In genomic region chr1:207321045-207321789, GRCh38 we compare ENCODE assay signal across 8 cellular contexts. TPM values are rescaled to one million over a fixed set of nuclear protein-coding genes. Genes with fewer than 3 reads are reported as not detected.
DNase-seq lines count a peak whose midpoint lies in the region; ATAC-seq and TF ChIP-seq lines count a peak whose summit lies in the region.

Gene CD55, plus strand, starts transcription at chr1:207321678. Its CDS starts 88 bp downstream, at chr1:207321766.

- H3K4me1 Mint-ChIP-seq in T-helper 1 cell treated with Interleukin-12 subunit alpha and Interleukin-12 subunit beta and Interleukin-4 antibody, amounts not matched to agents 30 μg/mL and 1 μg/mL, for 36 hours (ENCODE audit: low read depth): peaks cover 29% of the 10 kb centered on the region
- H3K4me1 Mint-ChIP-seq in progenitor cell of endocrine pancreas (ENCODE audit: low read depth): peaks cover 23% of the 10 kb centered on the region

- intact Hi-C loops in left cardiac atrium (cut with DNase I): no loop called here

- peak within 1 kb of the TSS; percentile 94 for H3K4me3 Mint-ChIP-seq in T-helper 1 cell treated with Interleukin-12 subunit alpha and Interleukin-12 subunit beta and Interleukin-4 antibody, amounts not matched to agents 30 μg/mL and 1 μg/mL, for 36 hours
- peak within 1 kb of the TSS; percentile 92 for H3K4me3 Mint-ChIP-seq in progenitor cell of endocrine pancreas (ENCODE audit: low read depth)

- TF ChIP-seq CTCF in GM12875 (IDR thresholded peaks at IDR 0.05; ENCODE audit: borderline replicate concordance, insufficient read depth, low read depth, low read length) (peak; percentile 48; the same call in 1 of the 2 replicates), progenitor cell of endocrine pancreas (IDR thresholded peaks at IDR 0.05; ENCODE audit: unreplicated experiment) (peak; percentile 45)

- H3K27ac Mint-ChIP-seq in T-helper 1 cell treated with Interleukin-12 subunit alpha and Interleukin-12 subunit beta and Interleukin-4 antibody, amounts not matched to agents 30 μg/mL and 1 μg/mL, for 36 hours: peak within 1 kb of the TSS; percentile 99
- peak within 1 kb of the TSS; percentile 98 for H3K27ac Mint-ChIP-seq in progenitor cell of endocrine pancreas

- H3K9me3 Mint-ChIP-seq in T-helper 1 cell treated with Interleukin-12 subunit alpha and Interleukin-12 subunit beta and Interleukin-4 antibody, amounts not matched to agents 30 μg/mL and 1 μg/mL, for 36 hours: no peaks in the 10 kb centered on the region
- no peaks in the 10 kb centered on the region for H3K9me3 Mint-ChIP-seq in progenitor cell of endocrine pancreas (ENCODE audit: low read depth)

- peaks cover 26% of the 10 kb centered on the region for H3K36me3 Mint-ChIP-seq in T-helper 1 cell treated with Interleukin-12 subunit alpha and Interleukin-12 subunit beta and Interleukin-4 antibody, amounts not matched to agents 30 μg/mL and 1 μg/mL, for 36 hours (ENCODE audit: low read depth)
- H3K36me3 Mint-ChIP-seq in progenitor cell of endocrine pancreas (ENCODE audit: insufficient read depth): no peaks in the 10 kb centered on the region

- ATAC-seq in HG02759 (IDR thresholded peaks at IDR 0.05; ENCODE audit: unreplicated experiment): peak; percentile 94
- ATAC-seq in left cardiac atrium: peak; percentile 95 to 97

- DNase-seq in NCI-H1417 (lab: John Stamatoyannopoulos, UW) (peak; percentile 91 to 98 (median 97)), amygdala (lab: John Stamatoyannopoulos, UW) (peak in 55 of 56 donors; percentile 50 to 93 (median 80)), left cardiac atrium (peak; percentile 96), progenitor cell of endocrine pancreas (ENCODE audit: low spot score, unreplicated experiment) (peak; percentile 73), ureter (ENCODE audit: low spot score) (peak; percentile 97)

- H3K4me3 ChIP-seq in GM12875 (ENCODE audit: low read depth, low read length): peak within 1 kb of the TSS; percentile 80

- no peaks in the 10 kb centered on the region for H3K27me3 Mint-ChIP-seq in T-helper 1 cell treated with Interleukin-12 subunit alpha and Interleukin-12 subunit beta and Interleukin-4 antibody, amounts not matched to agents 30 μg/mL and 1 μg/mL, for 36 hours (ENCODE audit: low read depth)
- H3K27me3 Mint-ChIP-seq in progenitor cell of endocrine pancreas: peaks cover 8% of the 10 kb centered on the region

RNA-seq across cellular contexts. Expression of gene CD55, which starts in this region (rescaled TPM):
- total RNA-seq in left cardiac atrium (10 to 100 TPM; 65.1 to 94.5 TPM), progenitor cell of endocrine pancreas (7.4 and 10.5 TPM in 2 replicates), ureter (89.0 TPM)

Comparison
In these comparisons a context has a peak if more than half of its experiments do, and no peak if none do; other contexts are left out.
1. Peak in every context shown above with its lines: DNase-seq, ATAC-seq and H3K4me3 ChIP-seq.